ENCODE assay signal across 1 cellular context in genomic region chr17:63444457-63444856, GRCh38.
TF ChIP-seq lines count a peak whose summit lies in the region.

No MANE protein-coding gene starts in this region.

TF ChIP-seq in K562, 482 proteins besides CTCF, POLR2A, EP300 and RAD21:
- no peak for TF ChIP-seq KLF6 (CRISPR knock-in tag; IDR thresholded peaks at IDR 0.05; ENCODE audit: borderline replicate concordance)
- no peak for TF ChIP-seq ZNF212 (CRISPR knock-in tag; IDR thresholded peaks at IDR 0.05)
- TF ChIP-seq TBP (optimal IDR thresholded peaks at IDR 0.05; ENCODE audit: low read depth, low read length) = no peak
- TF ChIP-seq ARHGAP35 (IDR thresholded peaks at IDR 0.05; ENCODE audit: partially characterized antibody) = no peak
- no peak for TF ChIP-seq ZBTB11 (CRISPR knock-in tag; IDR thresholded peaks at IDR 0.05)
- no peak for TF ChIP-seq CEBPZ (IDR thresholded peaks at IDR 0.05; ENCODE audit: borderline replicate concordance, low read depth, low read length)
- TF ChIP-seq ZNF232 (CRISPR knock-in tag; IDR thresholded peaks at IDR 0.05) = no peak
- TF ChIP-seq ZNF717 (CRISPR knock-in tag; IDR thresholded peaks at IDR 0.05) = no peak
- TF ChIP-seq RBBP5 (IDR thresholded peaks at IDR 0.05; ENCODE audit: borderline replicate concordance, insufficient read depth, low read length, poor library complexity, severe bottlenecking) = no peak
- TF ChIP-seq SRSF1 (IDR thresholded peaks at IDR 0.05; ENCODE audit: low read depth, low read length) = no peak
- no peak for TF ChIP-seq ZNF3 (CRISPR knock-in tag; IDR thresholded peaks at IDR 0.05)
- TF ChIP-seq GABPB2 (CRISPR knock-in tag; conservative IDR thresholded peaks at IDR 0.05) = no peak
- no peak for TF ChIP-seq MNT (conservative IDR thresholded peaks at IDR 0.05)
- TF ChIP-seq ZBTB5 (IDR thresholded peaks at IDR 0.05) = no peak
- no peak for TF ChIP-seq RREB1 (CRISPR knock-in tag; IDR thresholded peaks at IDR 0.05)
